22 cellular contexts compared by ENCODE assay signal in genomic region chr12:44307506-44308168, GRCh38.
DNase-seq lines count a peak whose midpoint lies in the region; ATAC-seq and TF ChIP-seq lines count a peak whose summit lies in the region.
"Had no signal": no experiment of that assay in that cellular context is flagged by ENCODE, and none has a peak within 500 bp of the region (broad histone marks: within the 10 kb centered on the region; RNA-seq: fewer than 3 reads in every experiment).

No MANE protein-coding gene starts in this region.

- no TSS peak for BruUV-seq in PC-9 (replicated peaks; lab: Mats Ljungman, UMichigan)

- no peaks in the 10 kb centered on the region for H3K79me2 ChIP-seq in PC-9 (ENCODE audit: low read depth)

- H3K4me2 ChIP-seq in PC-9 (no peak overlapping the region), skeletal muscle satellite cell (ENCODE audit: low read length) (peak overlapping the region; percentile 31)

- POLR2A ChIA-PET in PC-9 (lab: Charles Lee; ENCODE audit: unreplicated experiment) = no interaction called here

- H3K4me1 ChIP-seq in PC-9 (replicated peaks; ENCODE audit: insufficient read depth) = no peaks in the 10 kb centered on the region
- no peaks in the 10 kb centered on the region for H3K4me1 ChIP-seq in skeletal muscle satellite cell (ENCODE audit: control insufficient read depth, insufficient read depth, low read length)
- H3K4me1 ChIP-seq: BE2C, gastroesophageal sphincter, psoas muscle, uterus had no signal

- DNase-seq in activated CD8-positive, alpha-beta memory T cell treated with anti-CD3 and anti-CD28 coated beads, Interleukin-2, amount 10 ng/mL, durations not matched to agents 7 days and 5 days = no peak
- DNase-seq in activated CD8-positive, alpha-beta memory T cell treated with anti-CD3 and anti-CD28 coated beads, Interleukin-2, amount 50 U/mL, for 48 hours = no peak
- DNase-seq in PC-9 (no peak), KBM-7 (no peak), RKO (ENCODE audit: low spot score) (no peak), kidney tubule cell (ENCODE audit: low spot score) (no peak)
- DNase-seq: 8988T; activated CD4-positive, alpha-beta T cell treated with anti-CD3 and anti-CD28 coated beads, Interleukin-2, amount 10 ng/mL, durations not matched to agents 7 days and 5 days; amygdala; BE2C; erythroblast; GOT3; NCI-H1694; NCI-H345; psoas muscle; Right ventricle myocardium superior; T-cell; uterus had no signal

- H3K36me3 ChIP-seq in PC-9 (ENCODE audit: low read depth) (no peaks in the 10 kb centered on the region), skeletal muscle satellite cell (ENCODE audit: insufficient read depth, low read length) (no peaks in the 10 kb centered on the region)
- H3K36me3 ChIP-seq: BE2C, uterus had no signal

- H3K27me3 ChIP-seq in PC-9 (ENCODE audit: insufficient read depth, low read depth) = no peaks in the 10 kb centered on the region
- no peaks in the 10 kb centered on the region for H3K27me3 ChIP-seq in skeletal muscle satellite cell (ENCODE audit: control insufficient read depth, insufficient read depth, low read length)
- H3K27me3 ChIP-seq: BE2C, gastroesophageal sphincter, uterus had no signal

- peaks cover 7% of the 10 kb centered on the region for H3K9me3 Mint-ChIP-seq in activated CD8-positive, alpha-beta memory T cell treated with anti-CD3 and anti-CD28 coated beads, Interleukin-2, amount 10 ng/mL, durations not matched to agents 7 days and 5 days (ENCODE audit: low read depth)
- H3K9me3 Mint-ChIP-seq: activated CD4-positive, alpha-beta T cell treated with anti-CD3 and anti-CD28 coated beads, Interleukin-2, amount 10 ng/mL, durations not matched to agents 7 days and 5 days had no signal

- intact Hi-C loops in PC-9 (cut with micrococcal nuclease; ENCODE audit: unreplicated experiment) = no loop called here

- peaks cover 7% of the 10 kb centered on the region for H3K4me1 Mint-ChIP-seq in activated CD8-positive, alpha-beta memory T cell treated with anti-CD3 and anti-CD28 coated beads, Interleukin-2, amount 10 ng/mL, durations not matched to agents 7 days and 5 days
- H3K4me1 Mint-ChIP-seq: activated CD4-positive, alpha-beta T cell treated with anti-CD3 and anti-CD28 coated beads, Interleukin-2, amount 10 ng/mL, durations not matched to agents 7 days and 5 days; nephron; T-cell had no signal

- no peak overlapping the region for H3K9ac ChIP-seq in skeletal muscle satellite cell (ENCODE audit: low read depth, low read length)

- TF ChIP-seq CTCF in PC-9 (conservative IDR thresholded peaks at IDR 0.05) = no peak

- H3K27me3 Mint-ChIP-seq in activated CD8-positive, alpha-beta memory T cell treated with anti-CD3 and anti-CD28 coated beads, Interleukin-2, amount 10 ng/mL, durations not matched to agents 7 days and 5 days = no peaks in the 10 kb centered on the region
- H3K27me3 Mint-ChIP-seq: activated CD4-positive, alpha-beta T cell treated with anti-CD3 and anti-CD28 coated beads, Interleukin-2, amount 10 ng/mL, durations not matched to agents 7 days and 5 days; T-cell had no signal

- ATAC-seq in activated CD8-positive, alpha-beta memory T cell treated with anti-CD3 and anti-CD28 coated beads, Interleukin-2, amount 10 ng/mL, durations not matched to agents 7 days and 5 days = no peak
- ATAC-seq in HG03575 (IDR thresholded peaks at IDR 0.05; ENCODE audit: extremely low read depth, insufficient number of reproducible peaks, low FRiP score, unreplicated experiment) = peak; percentile 71
- ATAC-seq: gastroesophageal sphincter, T-cell had no signal

- H2AFZ ChIP-seq in PC-9 = peak overlapping the region; percentile 27; the same call in 1 of the 2 replicates

- no peaks in the 10 kb centered on the region for H3K9me2 ChIP-seq in PC-9 (ENCODE audit: insufficient read depth)

- H3F3A ChIP-seq in PC-9 (ENCODE audit: insufficient read depth, low read depth) = no peaks in the 10 kb centered on the region

- H3K4me3 Mint-ChIP-seq in activated CD8-positive, alpha-beta memory T cell treated with anti-CD3 and anti-CD28 coated beads, Interleukin-2, amount 10 ng/mL, durations not matched to agents 7 days and 5 days = peak overlapping the region; percentile 21
- H3K4me3 Mint-ChIP-seq: activated CD4-positive, alpha-beta T cell treated with anti-CD3 and anti-CD28 coated beads, Interleukin-2, amount 10 ng/mL, durations not matched to agents 7 days and 5 days; nephron; T-cell had no signal

- H3K9me3 ChIP-seq in PC-9 (ENCODE audit: insufficient read depth, low read depth) = no peaks in the 10 kb centered on the region
- no peaks in the 10 kb centered on the region for H3K9me3 ChIP-seq in skeletal muscle satellite cell (replicated peaks; ENCODE audit: low read length)
- H3K9me3 ChIP-seq: uterus had no signal

- H3K4me3 ChIP-seq in PC-9 (no peak overlapping the region), skeletal muscle satellite cell (ENCODE audit: low read length) (no peak overlapping the region)
- H3K4me3 ChIP-seq: gastroesophageal sphincter, psoas muscle, uterus had no signal

- CTCF ChIA-PET in activated CD8-positive, alpha-beta memory T cell treated with anti-CD3 and anti-CD28 coated beads, Interleukin-2, amount 10 ng/mL, durations not matched to agents 7 days and 5 days (lab: Charles Lee) = no interaction called here
- CTCF ChIA-PET in PC-9 (lab: Charles Lee) = no interaction called here

- in situ Hi-C loops in KBM-7 (cut with MboI; ENCODE audit: low pct_unique_long_range_greater_than_20kb, low sequenced_read_pairs) = no loop called here

- H3K27ac Mint-ChIP-seq in activated CD8-positive, alpha-beta memory T cell treated with anti-CD3 and anti-CD28 coated beads, Interleukin-2, amount 10 ng/mL, durations not matched to agents 7 days and 5 days = peak overlapping the region; percentile 41
- H3K27ac Mint-ChIP-seq: activated CD4-positive, alpha-beta T cell treated with anti-CD3 and anti-CD28 coated beads, Interleukin-2, amount 10 ng/mL, durations not matched to agents 7 days and 5 days; nephron; T-cell had no signal

- H4K20me1 ChIP-seq in PC-9 (ENCODE audit: insufficient read depth) = no peaks in the 10 kb centered on the region

- no peak overlapping the region for H3K27ac ChIP-seq in PC-9
- H3K27ac ChIP-seq: gastroesophageal sphincter, psoas muscle, uterus had no signal

- no peaks in the 10 kb centered on the region for H3K36me3 Mint-ChIP-seq in activated CD8-positive, alpha-beta memory T cell treated with anti-CD3 and anti-CD28 coated beads, Interleukin-2, amount 10 ng/mL, durations not matched to agents 7 days and 5 days
